ENCODE assay signal across 18 cellular contexts in genomic region chr17:31446195-31446967, GRCh38. TPM values are rescaled to one million over a fixed set of nuclear protein-coding genes. Genes with fewer than 3 reads are reported as not detected.
DNase-seq lines count a peak whose midpoint lies in the region; ATAC-seq and TF ChIP-seq lines count a peak whose summit lies in the region.
"Had no signal": no experiment of that assay in that cellular context is flagged by ENCODE, and none has a peak within 500 bp of the region (broad histone marks: within the 10 kb centered on the region; RNA-seq: fewer than 3 reads in every experiment).

No MANE protein-coding gene starts in this region.

- H3K9me3 Mint-ChIP-seq in type B pancreatic cell: no peaks in the 10 kb centered on the region
- H3K9me3 Mint-ChIP-seq: CD4-positive, alpha-beta memory T cell had no signal

- no peaks in the 10 kb centered on the region for H4K20me1 ChIP-seq in SK-N-SH (ENCODE audit: insufficient read depth)

- intact Hi-C loops in psoas muscle (cut with DNase I): no loop called here

- H3K27ac Mint-ChIP-seq in type B pancreatic cell: no peak overlapping the region
- H3K27ac Mint-ChIP-seq: CD4-positive, alpha-beta memory T cell had no signal

- WGBS in SK-N-SH (ENCODE audit: low lambda C conversion rate): 74% methylated on average over 13 of the region's 13 CpGs
- 76 to 82% (median 78%) methylated on average over 13 of the region's 13 CpGs for WGBS in psoas muscle, 3 donors

- ATAC-seq in SK-N-SH treated with all-trans-retinoic acid at 6 μM for 48 hours: no peak
- no peak for ATAC-seq in psoas muscle

- no peak overlapping the region for H2AFZ ChIP-seq in SK-N-SH (ENCODE audit: low read depth)

- no peaks in the 10 kb centered on the region for H3F3A ChIP-seq in SK-N-SH (replicated peaks; ENCODE audit: insufficient read depth)

- H3K36me3 ChIP-seq in SK-N-SH (replicated peaks in 1 of 2; ENCODE audit: control insufficient read depth in 1 of 2, insufficient read depth in 2 of 2, low read length in 1 of 2): no peaks in the 10 kb centered on the region
- no peaks in the 10 kb centered on the region for H3K36me3 ChIP-seq in psoas muscle (ENCODE audit: insufficient read depth in 1 of 2, low read depth in 1 of 2)
- H3K36me3 ChIP-seq: MG63, stomach had no signal

- H3K36me3 Mint-ChIP-seq in type B pancreatic cell: no peaks in the 10 kb centered on the region
- H3K36me3 Mint-ChIP-seq: CD4-positive, alpha-beta memory T cell had no signal

- H3K4me1 ChIP-seq in SK-N-SH (ENCODE audit: control insufficient read depth in 1 of 2, insufficient read depth in 2 of 2, low read depth in 1 of 2, low read length in 1 of 2) (peaks cover 0 to 11% of the 10 kb centered on the region in 2 experiments; a peak in 1 of 4 replicates), psoas muscle (no peaks in the 10 kb centered on the region)

- H3K4me3 Mint-ChIP-seq in type B pancreatic cell: no peak overlapping the region
- H3K4me3 Mint-ChIP-seq: CD4-positive, alpha-beta memory T cell had no signal

- no peaks in the 10 kb centered on the region for H3K79me2 ChIP-seq in SK-N-SH (ENCODE audit: insufficient read depth)

- in situ Hi-C loops in astrocyte of the spinal cord (cut with HindIII; ENCODE audit: low sequenced_read_pairs) (no loop called here), G401 (cut with HindIII; ENCODE audit: low sequenced_read_pairs) (no loop called here)

- no peak for TF ChIP-seq RAD21 in SK-N-SH (IDR thresholded peaks at IDR 0.05; ENCODE audit: low read length)

- H3K27ac ChIP-seq in SK-N-SH (ENCODE audit: low read depth in 2 of 2, low read length in 1 of 2): no peak overlapping the region
- no peak overlapping the region for H3K27ac ChIP-seq in psoas muscle
- H3K27ac ChIP-seq: stomach had no signal

- H3K4me1 Mint-ChIP-seq in type B pancreatic cell (ENCODE audit: unreplicated experiment): peaks cover 15% of the 10 kb centered on the region
- H3K4me1 Mint-ChIP-seq: CD4-positive, alpha-beta memory T cell had no signal

- no peak for TF ChIP-seq EP300 in SK-N-SH (IDR thresholded peaks at IDR 0.05; ENCODE audit: borderline replicate concordance in 1 of 2, low read depth in 1 of 2, low read length in 1 of 2)

- POLR2A ChIA-PET in SK-N-SH (lab: Yijun Ruan, JAX): no interaction called here

- H3K27me3 ChIP-seq in SK-N-SH (ENCODE audit: insufficient read depth) (no peaks in the 10 kb centered on the region), psoas muscle (ENCODE audit: insufficient read depth in 3 of 3, low read length in 2 of 3) (no peaks in the 10 kb centered on the region)
- H3K27me3 ChIP-seq: MG63, stomach had no signal

- TF ChIP-seq CTCF in SK-N-SH (IDR thresholded peaks at IDR 0.05) (peak; percentile 25; the same call in 1 of the 2 replicates), astrocyte of the spinal cord (IDR thresholded peaks at IDR 0.05; ENCODE audit: low read depth, low read length) (peak; percentile 24), type B pancreatic cell (conservative IDR thresholded peaks at IDR 0.05) (peak; percentile 1), psoas muscle (IDR thresholded peaks at IDR 0.05) (no peak)

- H3K9me3 ChIP-seq in SK-N-SH: no peaks in the 10 kb centered on the region
- H3K9me3 ChIP-seq in psoas muscle: no peaks in the 10 kb centered on the region
- H3K9me3 ChIP-seq: MG63, stomach had no signal

- DNase-seq in SK-N-SH (no peak), astrocyte of the spinal cord (ENCODE audit: low read depth, low spot score) (no peak), iPS-NIHi11 (ENCODE audit: low spot score) (peak; percentile 42), type B pancreatic cell (ENCODE audit: extremely low spot score, unreplicated experiment) (no peak), psoas muscle (no peak), kidney glomerular epithelial cell (lab: John Stamatoyannopoulos, UW) (no peak), G401 (ENCODE audit: low spot score) (no peak)
- DNase-seq: 8988T; activated CD8-positive, alpha-beta memory T cell treated with anti-CD3 and anti-CD28 coated beads, Interleukin-2, amount 50 U/mL, for 48 hours; activated naive CD4-positive, alpha-beta T cell treated with Interleukin-2 at 50 U/mL for 16 hours; CD4-positive, alpha-beta memory T cell; GDM1; MG63; NCI-H2029 treated with DMSO at 0.1 percent for 48 hours; NCI-H526 treated with DMSO at 0.1 percent for 48 hours; stomach; T-helper 1 cell had no signal

- no peak overlapping the region for H3K4me2 ChIP-seq in SK-N-SH

- no peaks in the 10 kb centered on the region for H3K9me2 ChIP-seq in SK-N-SH

- CTCF ChIA-PET in SK-N-SH (lab: Yijun Ruan, JAX): interaction anchor here (5.3 kb wide), 1 partner anchor 9 kb away, joined by 21 read pairs; no protein-coding TSS in a partner anchor

- no peak overlapping the region for H3K9ac ChIP-seq in SK-N-SH

- no peaks in the 10 kb centered on the region for H3K27me3 Mint-ChIP-seq in type B pancreatic cell

- H3K4me3 ChIP-seq in SK-N-SH (ENCODE audit: low read depth in 2 of 2, low read length in 1 of 2) (no peak overlapping the region), astrocyte of the spinal cord (ENCODE audit: low read depth, low read length) (no peak overlapping the region), psoas muscle (no peak overlapping the region)
- H3K4me3 ChIP-seq: MG63, stomach had no signal

TF ChIP-seq in SK-N-SH, 30 proteins besides CTCF, POLR2A, EP300 and RAD21 (continues in another document):
- TF ChIP-seq FOXM1 (IDR thresholded peaks at IDR 0.05; ENCODE audit: low read depth) (no peak), FOXJ3 (CRISPR knock-in tag; IDR thresholded peaks at IDR 0.05) (no peak), REST (IDR thresholded peaks at IDR 0.05; ENCODE audit: low read depth, low read length) (no peak)

TF ChIP-seq in SK-N-SH treated with all-trans-retinoic acid at 6 μM for 48 hours, 23 proteins besides CTCF, POLR2A, EP300 and RAD21 (continues in another document):
- TF ChIP-seq TOX (CRISPR knock-in tag; IDR thresholded peaks at IDR 0.05; ENCODE audit: borderline replicate concordance) (no peak), ZFP30 (CRISPR knock-in tag; IDR thresholded peaks at IDR 0.05) (no peak), RARB (CRISPR knock-in tag; IDR thresholded peaks at IDR 0.05) (no peak), POU6F1 (CRISPR knock-in tag; IDR thresholded peaks at IDR 0.05; ENCODE audit: borderline replicate concordance, low read depth) (no peak), GLIS3 (CRISPR knock-in tag; IDR thresholded peaks at IDR 0.05) (no peak), ESRRG (CRISPR knock-in tag; IDR thresholded peaks at IDR 0.05) (no peak), PPARA (CRISPR knock-in tag; IDR thresholded peaks at IDR 0.05; ENCODE audit: borderline replicate concordance) (no peak), ZNF565 (CRISPR knock-in tag; conservative IDR thresholded peaks at IDR 0.05; ENCODE audit: low read depth) (no peak), ISL1 (CRISPR knock-in tag; IDR thresholded peaks at IDR 0.05) (no peak), ZC3H10 (CRISPR knock-in tag; IDR thresholded peaks at IDR 0.05) (no peak), CSDC2 (CRISPR knock-in tag; IDR thresholded peaks at IDR 0.05) (no peak), CSRNP3 (CRISPR knock-in tag; IDR thresholded peaks at IDR 0.05) (no peak), ZNF70 (CRISPR knock-in tag; IDR thresholded peaks at IDR 0.05) (no peak)
- TF ChIP-seq, protein P1, sequence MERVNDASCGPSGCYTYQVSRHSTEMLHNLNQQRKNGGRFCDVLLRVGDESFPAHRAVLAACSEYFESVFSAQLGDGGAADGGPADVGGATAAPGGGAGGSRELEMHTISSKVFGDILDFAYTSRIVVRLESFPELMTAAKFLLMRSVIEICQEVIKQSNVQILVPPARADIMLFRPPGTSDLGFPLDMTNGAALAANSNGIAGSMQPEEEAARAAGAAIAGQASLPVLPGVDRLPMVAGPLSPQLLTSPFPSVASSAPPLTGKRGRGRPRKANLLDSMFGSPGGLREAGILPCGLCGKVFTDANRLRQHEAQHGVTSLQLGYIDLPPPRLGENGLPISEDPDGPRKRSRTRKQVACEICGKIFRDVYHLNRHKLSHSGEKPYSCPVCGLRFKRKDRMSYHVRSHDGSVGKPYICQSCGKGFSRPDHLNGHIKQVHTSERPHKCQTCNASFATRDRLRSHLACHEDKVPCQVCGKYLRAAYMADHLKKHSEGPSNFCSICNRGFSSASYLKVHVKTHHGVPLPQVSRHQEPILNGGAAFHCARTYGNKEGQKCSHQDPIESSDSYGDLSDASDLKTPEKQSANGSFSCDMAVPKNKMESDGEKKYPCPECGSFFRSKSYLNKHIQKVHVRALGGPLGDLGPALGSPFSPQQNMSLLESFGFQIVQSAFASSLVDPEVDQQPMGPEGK (CRISPR knock-in tag; IDR thresholded peaks at IDR 0.05; ENCODE audit: borderline replicate concordance): no peak

RNA-seq across cellular contexts. Expression of gene RAB11FIP4, which starts 54.9 kb away (rescaled TPM):
- polyA plus RNA-seq in SK-N-SH (2012; rRNA removed) (7.1 and 9.4 TPM in 2 replicates), psoas muscle (under 1 TPM; 0.04 to 0.41 (median 0.08) TPM)
- 7.0 and 10.5 TPM in 2 replicates for polyA plus RNA-seq in SK-N-SH (2012; cell fraction: cytosol; rRNA removed)
- 5.4 and 6.5 TPM in 2 replicates for polyA plus RNA-seq in SK-N-SH (2012; cell fraction: nucleus; rRNA removed)
- total RNA-seq in type B pancreatic cell (ENCODE audit: low replicate concordance) (32.4 and 44.7 TPM in 2 replicates), psoas muscle (1 to 10 TPM in 1 of 4 donors, under 1 TPM in 3; 0.17 to 1.8 (median 0.56) TPM)
- 29.4 and 34.1 TPM in 2 replicates for total RNA-seq in G401 (2014; rRNA removed; shearing (Covaris generic))

Comparison
In these comparisons a context has a peak if more than half of its experiments do, and no peak if none do; other contexts are left out.
1. RNA of gene RAB11FIP4, which starts 54.9 kb away (total RNA-seq): 29.4 to 34.1 TPM in G401 and 32.4 to 44.7 TPM in type B pancreatic cell; 0.17 to 1.8 TPM in psoas muscle; every median in the first group is over 10 times any median in the second.